8 cellular contexts compared by ENCODE assay signal in genomic region chrX:2630169-2630934, GRCh38.
A peak's percentile ranks its signal among the peaks of the same experiment; 100 is the strongest.
DNase-seq lines count a peak whose midpoint lies in the region; ATAC-seq, FAIRE-seq and TF ChIP-seq lines count a peak whose summit lies in the region.
"Not testable (repeated sequence)": the region's sequence is repeated elsewhere in the genome, so short reads cannot be mapped to it uniquely, and the experiment has no call there.

No MANE protein-coding gene starts in this region.

- not testable (repeated sequence) for TF ChIP-seq CTCF in Caco-2 (IDR thresholded peaks at IDR 0.05; ENCODE audit: insufficient read depth in 1 of 2, low read depth in 1 of 2, low read length in 1 of 2, severe bottlenecking in 1 of 2, unreplicated experiment in 1 of 2); LNCaP clone FGC (IDR thresholded peaks at IDR 0.05; ENCODE audit: control insufficient read depth, extremely low read depth, insufficient read depth); left ventricle myocardium inferior (IDR thresholded peaks at IDR 0.05; ENCODE audit: borderline replicate concordance); pancreas (IDR thresholded peaks at IDR 0.05)

- BruUV-seq in Caco-2 (replicated peaks; lab: Mats Ljungman, UMichigan) = not testable (repeated sequence)

- FAIRE-seq in pancreas (lab: Jason Lieb, UNC) = not testable (repeated sequence)

- WGBS in pancreas, 2 donors = 81 to 84% methylated on average over 5 of the region's 5 CpGs

- peak overlapping the region; percentile 83 for H3K27ac Mint-ChIP-seq in Caco-2 (ENCODE audit: unreplicated experiment)
- H3K27ac Mint-ChIP-seq in T-helper 17 cell = peak overlapping the region; percentile 91
- peak overlapping the region; percentile 93 for H3K27ac Mint-ChIP-seq in activated naive CD8-positive, alpha-beta T cell treated with anti-CD3 and anti-CD28 coated beads, Interleukin-2, amount 50 U/mL, for 24 hours

- H3K4me3 Mint-ChIP-seq in Caco-2 (ENCODE audit: unreplicated experiment) = not testable (repeated sequence)
- peak overlapping the region; percentile 67 for H3K4me3 Mint-ChIP-seq in T-helper 17 cell
- peak overlapping the region; percentile 65 for H3K4me3 Mint-ChIP-seq in activated naive CD8-positive, alpha-beta T cell treated with anti-CD3 and anti-CD28 coated beads, Interleukin-2, amount 50 U/mL, for 24 hours

- H3K27me3 ChIP-seq in Caco-2 (replicated peaks; ENCODE audit: control insufficient read depth, insufficient read depth, low read length); left ventricle myocardium inferior (ENCODE audit: low read depth); pancreas: not testable (repeated sequence)

- H3K9me3 ChIP-seq in Caco-2 (peaks cover 15% of the 10 kb centered on the region), T-helper 17 cell (ENCODE audit: control insufficient read depth, low read length, poor library complexity, severe bottlenecking) (peaks cover 26% of the 10 kb centered on the region), left ventricle myocardium inferior (replicated peaks) (peaks cover 28% of the 10 kb centered on the region)
- not testable (repeated sequence) for H3K9me3 ChIP-seq in pancreas

- H3K36me3 Mint-ChIP-seq in Caco-2 (ENCODE audit: insufficient read depth, unreplicated experiment) = peaks cover 73% of the 10 kb centered on the region
- not testable (repeated sequence) for H3K36me3 Mint-ChIP-seq in T-helper 17 cell (ENCODE audit: low read depth)
- peaks cover 78% of the 10 kb centered on the region for H3K36me3 Mint-ChIP-seq in activated naive CD8-positive, alpha-beta T cell treated with anti-CD3 and anti-CD28 coated beads, Interleukin-2, amount 50 U/mL, for 24 hours (ENCODE audit: low read depth)

- DNase-seq in Caco-2 = peak; percentile 35 to 56
- peak; percentile 92 for DNase-seq in LNCaP clone FGC (ENCODE audit: low read depth)
- peak; percentile 16 to 43 (median 29) for DNase-seq in T-helper 17 cell
- peak; percentile 35 for DNase-seq in activated T-cell treated with anti-CD3 and anti-CD28 coated beads for 24 hours (ENCODE audit: low read depth)
- DNase-seq in activated naive CD8-positive, alpha-beta T cell treated with anti-CD3 and anti-CD28 coated beads, Interleukin-2, amount 50 U/mL, for 24 hours; left ventricle myocardium inferior: not testable (repeated sequence)
- DNase-seq in pancreas = peak in 2 of 6 donors; percentile 62 to 65
- DNase-seq in superior temporal gyrus (ENCODE audit: extremely low spot score) = peak; percentile 64

- not testable (repeated sequence) for H3K27me3 Mint-ChIP-seq in Caco-2 (ENCODE audit: insufficient read depth, unreplicated experiment); T-helper 17 cell; activated naive CD8-positive, alpha-beta T cell treated with anti-CD3 and anti-CD28 coated beads, Interleukin-2, amount 50 U/mL, for 24 hours

- ATAC-seq in T-helper 17 cell (peak; percentile 61), pancreas (peak in 2 of 4 donors; percentile 57 to 59)
- not testable (repeated sequence) for ATAC-seq in activated naive CD8-positive, alpha-beta T cell treated with anti-CD3 and anti-CD28 coated beads, Interleukin-2, amount 50 U/mL, for 24 hours

- POLR2A ChIA-PET in Caco-2 (lab: Charles Lee) = not testable (repeated sequence)

- intact Hi-C loops in Caco-2 (cut with micrococcal nuclease; ENCODE audit: unreplicated experiment); left ventricle myocardium inferior (cut with micrococcal nuclease); pancreas (cut with DNase I): not testable (repeated sequence)

- H3K36me3 ChIP-seq in Caco-2 (ENCODE audit: control insufficient read depth, insufficient read depth, low read length) = peaks cover 10% of the 10 kb centered on the region
- H3K36me3 ChIP-seq in left ventricle myocardium inferior = peaks cover 34% of the 10 kb centered on the region
- H3K36me3 ChIP-seq in pancreas = not testable (repeated sequence)

- peaks cover 26% of the 10 kb centered on the region for H3K9me3 Mint-ChIP-seq in Caco-2 (ENCODE audit: unreplicated experiment)
- H3K9me3 Mint-ChIP-seq in activated naive CD8-positive, alpha-beta T cell treated with anti-CD3 and anti-CD28 coated beads, Interleukin-2, amount 50 U/mL, for 24 hours = peaks cover 44% of the 10 kb centered on the region

- CTCF ChIA-PET in Caco-2 (lab: Charles Lee) = not testable (repeated sequence)

- not testable (repeated sequence) for H3K4me1 Mint-ChIP-seq in Caco-2 (ENCODE audit: low read depth, unreplicated experiment)
- H3K4me1 Mint-ChIP-seq in T-helper 17 cell = peaks cover 16% of the 10 kb centered on the region
- H3K4me1 Mint-ChIP-seq in activated naive CD8-positive, alpha-beta T cell treated with anti-CD3 and anti-CD28 coated beads, Interleukin-2, amount 50 U/mL, for 24 hours = peaks cover 48% of the 10 kb centered on the region

- peak overlapping the region; percentile 57 for H3K27ac ChIP-seq in left ventricle myocardium inferior (replicated peaks)
- peak overlapping the region in 3 of 4 donors; percentile 0 to 64 (median 30) for H3K27ac ChIP-seq in pancreas

- H3K4me1 ChIP-seq in Caco-2, pancreas: not testable (repeated sequence)
- peaks cover 13% of the 10 kb centered on the region for H3K4me1 ChIP-seq in left ventricle myocardium inferior

- not testable (repeated sequence) for H3K4me3 ChIP-seq in Caco-2 (ENCODE audit: low read depth, low read length); LNCaP clone FGC (ENCODE audit: low read depth, low read length); left ventricle myocardium inferior; pancreas
